Comparison of ENCODE assay signal across 8 cellular contexts in genomic region chr17:4101127-4101798, GRCh38. TPM values are rescaled to one million over a fixed set of nuclear protein-coding genes. Genes with fewer than 3 reads are reported as not detected.
A peak's percentile ranks its signal among the peaks of the same experiment; 100 is the strongest.
DNase-seq lines count a peak whose midpoint lies in the region; ATAC-seq and TF ChIP-seq lines count a peak whose summit lies in the region.

No MANE protein-coding gene starts in this region.

- H3K4me1 Mint-ChIP-seq in effector memory CD8-positive, alpha-beta T cell (ENCODE audit: low read depth in 2 of 2): peaks cover 0 to 5% of the 10 kb centered on the region in 2 donors
- H3K4me1 Mint-ChIP-seq in natural killer cell: peaks cover 5 to 6% of the 10 kb centered on the region in 2 donors

- no peak overlapping the region for H3K4me3 ChIP-seq in BJ (ENCODE audit: low read depth, low read length)
- H3K4me3 ChIP-seq in SJCRH30: no peak overlapping the region
- H3K4me3 ChIP-seq in MG63: no peak overlapping the region

- H3K27ac ChIP-seq in SJCRH30: no peak overlapping the region

- no peak for TF ChIP-seq CTCF in BJ (IDR thresholded peaks at IDR 0.05; ENCODE audit: insufficient read depth, low read depth, low read length)
- TF ChIP-seq CTCF in natural killer cell (IDR thresholded peaks at IDR 0.05): no peak

- CTCF ChIA-PET in BJ (lab: Yijun Ruan, JAX): no interaction called here

- H3K36me3 Mint-ChIP-seq in effector memory CD8-positive, alpha-beta T cell (ENCODE audit: insufficient read depth): peaks cover 96% of the 10 kb centered on the region
- H3K36me3 Mint-ChIP-seq in natural killer cell: peaks cover 15% of the 10 kb centered on the region

- POLR2A ChIA-PET in BJ (lab: Charles Lee): no interaction called here

- H3K27me3 ChIP-seq in BJ (ENCODE audit: control insufficient read depth, insufficient read depth, low read length) (no peaks in the 10 kb centered on the region), SJCRH30 (no peaks in the 10 kb centered on the region), MG63 (no peaks in the 10 kb centered on the region)

- intact Hi-C loops in natural killer cell (cut with micrococcal nuclease): no loop called here

- no peaks in the 10 kb centered on the region for H3K9me3 Mint-ChIP-seq in effector memory CD8-positive, alpha-beta T cell
- no peaks in the 10 kb centered on the region for H3K9me3 Mint-ChIP-seq in natural killer cell

- no peaks in the 10 kb centered on the region for H3K4me1 ChIP-seq in SJCRH30

- H3K27me3 Mint-ChIP-seq in effector memory CD8-positive, alpha-beta T cell: no peaks in the 10 kb centered on the region
- no peaks in the 10 kb centered on the region for H3K27me3 Mint-ChIP-seq in natural killer cell (ENCODE audit: low read depth in 2 of 2)

- H3K27ac Mint-ChIP-seq in effector memory CD8-positive, alpha-beta T cell: peak overlapping the region in 1 of 2 donors; percentile 91
- H3K27ac Mint-ChIP-seq in natural killer cell: peak overlapping the region; percentile 29 to 82

- ATAC-seq in effector memory CD8-positive, alpha-beta T cell (replicated peaks): peak; percentile 85
- no peak for ATAC-seq in natural killer cell

- H3K36me3 ChIP-seq in BJ (ENCODE audit: control insufficient read depth, insufficient read depth, low read length) (peaks cover 9% of the 10 kb centered on the region; the same call in 1 of the 2 replicates), SJCRH30 (peaks cover 8% of the 10 kb centered on the region; the same call in 1 of the 2 replicates), MG63 (peaks cover 5% of the 10 kb centered on the region; the same call in 1 of the 2 replicates)

- no peak overlapping the region for H3K4me3 Mint-ChIP-seq in effector memory CD8-positive, alpha-beta T cell
- H3K4me3 Mint-ChIP-seq in natural killer cell: no peak overlapping the region

- DNase-seq in BJ (ENCODE audit: low read depth) (peak; percentile 5), OCI-M2 (lab: John Stamatoyannopoulos, UW; ENCODE audit: unreplicated experiment) (peak; percentile 36), natural killer cell (no peak), activated gamma-delta T cell (lab: John Stamatoyannopoulos, UW) (no peak), NCI-H2196 treated with DMSO at 0.1 percent for 48 hours (lab: John Stamatoyannopoulos, UW; ENCODE audit: unreplicated experiment) (no peak), SJCRH30 (no peak), MG63 (no peak)
- no peak for DNase-seq in effector memory CD8-positive, alpha-beta T cell

- H3K9me3 ChIP-seq in SJCRH30 (replicated peaks) (no peaks in the 10 kb centered on the region), MG63 (no peaks in the 10 kb centered on the region)

RNA-seq across cellular contexts. Expression of gene ZZEF1, which starts 41.6 kb away (rescaled TPM):
- 14.9 and 17.5 TPM in 2 replicates for polyA plus RNA-seq in BJ (2011; rRNA removed)
- polyA minus RNA-seq in BJ (2011; rRNA and poly(A)+ RNA removed): 55.8 and 58.3 TPM in 2 replicates
- 100 to 1,000 TPM; 102 to 126 (median 125) TPM for total RNA-seq in natural killer cell
- total RNA-seq in SJCRH30 (2014; rRNA removed; shearing (Covaris generic)): 13.2 and 17.4 TPM in 2 replicates
- 7.6 and 15.3 TPM in 2 replicates for total RNA-seq in MG63 (2014; rRNA removed; shearing (Covaris generic); ENCODE audit: low replicate concordance)

RNA-seq across cellular contexts. Expression of gene CYB5D2, which starts 41.7 kb away (rescaled TPM):
- 31.6 and 56.4 TPM in 2 replicates for polyA plus RNA-seq in BJ (2011; rRNA removed)
- 15.4 and 18.0 TPM in 2 replicates for polyA minus RNA-seq in BJ (2011; rRNA and poly(A)+ RNA removed)
- total RNA-seq in natural killer cell: 1 to 10 TPM; 5.3 to 7.1 (median 6.4) TPM
- 3.0 and 3.2 TPM in 2 replicates for total RNA-seq in SJCRH30 (2014; rRNA removed; shearing (Covaris generic))
- total RNA-seq in MG63 (2014; rRNA removed; shearing (Covaris generic); ENCODE audit: low replicate concordance): 10.3 and 26.3 TPM in 2 replicates

Comparison
In these comparisons a context has a peak if more than half of its experiments do, and no peak if none do; other contexts are left out.
1. DNase-seq: peak in BJ (single experiment) and OCI-M2 (single experiment); none in effector memory CD8-positive, alpha-beta T cell (0 of 3), natural killer cell (single experiment), activated gamma-delta T cell (single experiment), NCI-H2196 treated with DMSO at 0.1 percent for 48 hours (single experiment), SJCRH30 (0 of 2) and MG63 (single experiment).